Comparison of ENCODE assay signal across 25 cellular contexts in genomic region chr1:212584092-212584886, GRCh38.
"Had no signal": no experiment of that assay in that cellular context is flagged by ENCODE, and none has a peak within 500 bp of the region (broad histone marks: within the 10 kb centered on the region; RNA-seq: fewer than 3 reads in every experiment).

No MANE protein-coding gene starts in this region.

- H3K27me3 ChIP-seq: brain microvascular endothelial cell had no signal

- ATAC-seq: activated T-cell treated with anti-CD3 and anti-CD28 coated beads, Interleukin-2, amount 50 U/mL, for 72 hours; effector memory CD8-positive, alpha-beta T cell had no signal

- H3K4me3 ChIP-seq: esophagus squamous epithelium had no signal

- DNase-seq: activated CD4-positive, alpha-beta memory T cell treated with anti-CD3 and anti-CD28 coated beads, Interleukin-2, amount 10 ng/mL, durations not matched to agents 7 days and 5 days; activated CD4-positive, alpha-beta T cell treated with anti-CD3 and anti-CD28 coated beads, Interleukin-2, amount 10 ng/mL, durations not matched to agents 7 days and 5 days; activated CD4-positive, alpha-beta T cell treated with anti-CD3 and anti-CD28 coated beads, Interleukin-2, amount 50 U/mL, for 4 hours; activated CD4-positive, CD25-positive, alpha-beta regulatory T cell; activated CD4-positive, CD25-positive, alpha-beta regulatory T cell treated with anti-CD3 and anti-CD28 coated beads, Interleukin-2, amount 50 U/mL, for 72 hours; activated CD8-positive, alpha-beta memory T cell treated with anti-CD3 and anti-CD28 coated beads, Interleukin-2, amount 50 U/mL, for 48 hours; activated gamma-delta T cell; activated naive CD4-positive, alpha-beta T cell; activated naive CD4-positive, alpha-beta T cell treated with anti-CD3 and anti-CD28 coated beads, Interleukin-2, amount 50 U/mL, for 16 hours; activated T-cell treated with anti-CD3 and anti-CD28 coated beads for 4 hours; activated T-cell treated with anti-CD3 and anti-CD28 coated beads, Interleukin-2, amount 50 U/mL, for 24 hours; activated T-cell treated with anti-CD3 and anti-CD28 coated beads, Interleukin-2, amount 50 U/mL, for 72 hours; amniotic stem cell; anterior cingulate cortex; brain microvascular endothelial cell; cortex of kidney; dermis blood vessel endothelial cell; effector CD4-positive, alpha-beta T cell; effector memory CD8-positive, alpha-beta T cell; erythroblast; esophagus squamous epithelium; head of caudate nucleus; T-helper 2 cell had no signal

- H3K36me3 Mint-ChIP-seq: activated naive CD8-positive, alpha-beta T cell had no signal

- H3K4me3 Mint-ChIP-seq: activated CD4-positive, alpha-beta memory T cell treated with anti-CD3 and anti-CD28 coated beads, Interleukin-2, amount 10 ng/mL, durations not matched to agents 7 days and 5 days; activated CD4-positive, alpha-beta T cell treated with anti-CD3 and anti-CD28 coated beads, Interleukin-2, amount 10 ng/mL, durations not matched to agents 7 days and 5 days; activated naive CD8-positive, alpha-beta T cell; activated T-cell treated with anti-CD3 and anti-CD28 coated beads, Interleukin-2, amount 50 U/mL, for 24 hours; activated T-cell treated with anti-CD3 and anti-CD28 coated beads, Interleukin-2, amount 50 U/mL, for 72 hours; central memory CD8-positive, alpha-beta T cell; effector memory CD8-positive, alpha-beta T cell had no signal

- H3K27ac ChIP-seq: brain microvascular endothelial cell, esophagus squamous epithelium had no signal

- H3K9me3 Mint-ChIP-seq: activated CD4-positive, alpha-beta memory T cell treated with anti-CD3 and anti-CD28 coated beads, Interleukin-2, amount 10 ng/mL, durations not matched to agents 7 days and 5 days; activated CD4-positive, alpha-beta T cell treated with anti-CD3 and anti-CD28 coated beads, Interleukin-2, amount 10 ng/mL, durations not matched to agents 7 days and 5 days; activated T-cell treated with anti-CD3 and anti-CD28 coated beads, Interleukin-2, amount 50 U/mL, for 24 hours; activated T-cell treated with anti-CD3 and anti-CD28 coated beads, Interleukin-2, amount 50 U/mL, for 72 hours; central memory CD8-positive, alpha-beta T cell; effector memory CD8-positive, alpha-beta T cell had no signal

- H3K36me3 ChIP-seq: brain microvascular endothelial cell, esophagus squamous epithelium had no signal

- H3K4me1 Mint-ChIP-seq: central memory CD8-positive, alpha-beta T cell had no signal

- H3K9me3 ChIP-seq: esophagus squamous epithelium had no signal

- H3K27ac Mint-ChIP-seq: activated CD4-positive, alpha-beta memory T cell treated with anti-CD3 and anti-CD28 coated beads, Interleukin-2, amount 10 ng/mL, durations not matched to agents 7 days and 5 days; activated CD4-positive, alpha-beta T cell treated with anti-CD3 and anti-CD28 coated beads, Interleukin-2, amount 10 ng/mL, durations not matched to agents 7 days and 5 days; activated naive CD8-positive, alpha-beta T cell; activated T-cell treated with anti-CD3 and anti-CD28 coated beads, Interleukin-2, amount 50 U/mL, for 24 hours; activated T-cell treated with anti-CD3 and anti-CD28 coated beads, Interleukin-2, amount 50 U/mL, for 72 hours; effector memory CD8-positive, alpha-beta T cell had no signal
